Comparison of ENCODE assay signal across 25 cellular contexts in the genomic region with DNA sequence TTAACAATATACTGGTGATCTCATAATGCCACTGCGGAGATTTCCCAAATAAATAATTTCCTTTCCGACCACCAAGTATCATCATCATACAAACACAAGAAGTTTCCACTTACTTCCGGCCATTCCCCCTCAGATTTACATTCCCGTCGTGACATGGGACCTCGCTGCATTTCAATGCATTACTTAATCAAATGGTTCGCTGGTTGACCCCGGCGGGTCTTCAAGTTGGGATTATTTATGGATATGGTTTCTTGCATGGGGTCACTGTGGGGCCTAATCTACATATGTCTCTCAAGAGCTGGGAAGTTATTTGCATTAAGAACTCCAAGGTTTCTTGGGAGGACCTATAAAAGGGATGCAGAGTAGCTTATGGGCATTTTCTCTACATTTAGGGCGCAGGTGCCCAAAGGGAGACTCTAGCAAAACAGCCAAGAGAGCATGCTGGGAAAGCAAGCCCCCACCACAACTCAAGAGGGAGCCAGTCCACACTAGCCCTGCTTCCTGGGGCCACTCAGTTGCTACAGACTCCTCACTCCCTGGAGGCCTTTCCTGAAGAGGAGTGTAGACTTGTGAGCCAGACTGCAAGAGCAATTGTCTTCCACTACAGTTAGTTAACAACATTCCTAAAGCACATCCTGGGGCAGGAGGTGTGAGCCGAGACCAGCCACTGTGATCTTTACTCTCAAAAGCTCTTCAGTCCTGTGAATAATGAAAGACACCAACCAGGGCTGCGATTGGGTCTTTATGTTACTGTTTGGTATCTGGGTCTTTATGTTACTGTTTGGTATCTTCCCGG.
DNase-seq lines count a peak whose midpoint lies in the region; ATAC-seq lines count a peak whose summit lies in the region.
"Had no signal": no experiment of that assay in that cellular context is flagged by ENCODE, and none has a peak within 500 bp of the region (broad histone marks: within the 10 kb centered on the region; RNA-seq: fewer than 3 reads in every experiment).

No MANE protein-coding gene starts in this region.

- no peaks in the 10 kb centered on the region for H3K27me3 Mint-ChIP-seq in stimulated activated memory B cell treated with anti-CD40 and anti-IgM and Interleukin-4, amounts not matched to agents 10 μg/mL and 1 μg/mL and 100 μg/mL, for 72 hours
- H3K27me3 Mint-ChIP-seq in activated T-helper 17 cell treated with anti-CD3 and anti-CD28 coated beads, Interleukin-2, amount 50 U/mL, for 72 hours = no peaks in the 10 kb centered on the region
- H3K27me3 Mint-ChIP-seq: brain had no signal

- no peak overlapping the region for H3K4me3 Mint-ChIP-seq in stimulated activated memory B cell treated with anti-CD40 and anti-IgM and Interleukin-4, amounts not matched to agents 10 μg/mL and 1 μg/mL and 100 μg/mL, for 72 hours
- no peak overlapping the region for H3K4me3 Mint-ChIP-seq in activated T-helper 17 cell treated with anti-CD3 and anti-CD28 coated beads, Interleukin-2, amount 50 U/mL, for 72 hours
- H3K4me3 Mint-ChIP-seq: activated naive CD4-positive, alpha-beta T cell treated with anti-CD3 and anti-CD28 coated beads for 36 hours; brain; CD14-positive monocyte had no signal

- DNase-seq in DMS 273 (lab: John Stamatoyannopoulos, UW; ENCODE audit: unreplicated experiment) (peak; percentile 5), DMS 273 treated with DMSO at 0.1 percent for 48 hours (lab: John Stamatoyannopoulos, UW) (no peak), RKO (ENCODE audit: low spot score) (peak; percentile 1), iPS DF 4.7 (ENCODE audit: extremely low read depth, low spot score) (peak; percentile 25), putamen (ENCODE audit: low spot score) (no peak)
- DNase-seq in stimulated activated CD4-positive, alpha-beta T cell treated with anti-CD3 and anti-CD28 coated beads, Interleukin-2, amount 100 ng/mL, for 24 hours = no peak
- DNase-seq: activated naive CD4-positive, alpha-beta T cell treated with anti-CD3 and anti-CD28 coated beads for 36 hours; GOT3; KBM-7; kidney glomerular epithelial cell; lower lobe of right lung; MM.1S; NCI-H1436 treated with DMSO at 0.1 percent for 48 hours; NCI-H2107; NCI-H510A; PC-3; SHP77 treated with DMSO at 0.1 percent for 48 hours; sigmoid colon; stimulated activated CD4-positive, alpha-beta T cell treated with anti-CD3 and anti-CD28 coated beads, Interleukin-4, amount 100 ng/mL, for 4 hours; stimulated activated naive CD4-positive, alpha-beta T cell; T1000 had no signal

- ATAC-seq in stimulated activated memory B cell treated with anti-CD40 and anti-IgM and Interleukin-4, amounts not matched to agents 10 μg/mL and 1 μg/mL and 100 μg/mL, for 72 hours = peak; percentile 25
- ATAC-seq in activated T-helper 17 cell treated with anti-CD3 and anti-CD28 coated beads, Interleukin-2, amount 50 U/mL, for 72 hours (replicated peaks) = no peak
- ATAC-seq: lower lobe of right lung, PC-3 had no signal

- no peak overlapping the region for H3K27ac Mint-ChIP-seq in stimulated activated memory B cell treated with anti-CD40 and anti-IgM and Interleukin-4, amounts not matched to agents 10 μg/mL and 1 μg/mL and 100 μg/mL, for 72 hours
- no peak overlapping the region for H3K27ac Mint-ChIP-seq in activated T-helper 17 cell treated with anti-CD3 and anti-CD28 coated beads, Interleukin-2, amount 50 U/mL, for 72 hours
- H3K27ac Mint-ChIP-seq: activated naive CD4-positive, alpha-beta T cell treated with anti-CD3 and anti-CD28 coated beads for 36 hours; brain; CD14-positive monocyte had no signal

- H3K9me3 Mint-ChIP-seq in stimulated activated memory B cell treated with anti-CD40 and anti-IgM and Interleukin-4, amounts not matched to agents 10 μg/mL and 1 μg/mL and 100 μg/mL, for 72 hours = no peaks in the 10 kb centered on the region
- H3K9me3 Mint-ChIP-seq in activated T-helper 17 cell treated with anti-CD3 and anti-CD28 coated beads, Interleukin-2, amount 50 U/mL, for 72 hours = peaks cover 6% of the 10 kb centered on the region

- H3K36me3 Mint-ChIP-seq in stimulated activated memory B cell treated with anti-CD40 and anti-IgM and Interleukin-4, amounts not matched to agents 10 μg/mL and 1 μg/mL and 100 μg/mL, for 72 hours = peaks cover 6% of the 10 kb centered on the region
- H3K36me3 Mint-ChIP-seq in activated T-helper 17 cell treated with anti-CD3 and anti-CD28 coated beads, Interleukin-2, amount 50 U/mL, for 72 hours (ENCODE audit: low read depth) = no peaks in the 10 kb centered on the region
- H3K36me3 Mint-ChIP-seq: CD14-positive monocyte had no signal

- no peaks in the 10 kb centered on the region for H3K4me1 Mint-ChIP-seq in stimulated activated memory B cell treated with anti-CD40 and anti-IgM and Interleukin-4, amounts not matched to agents 10 μg/mL and 1 μg/mL and 100 μg/mL, for 72 hours
- no peaks in the 10 kb centered on the region for H3K4me1 Mint-ChIP-seq in activated T-helper 17 cell treated with anti-CD3 and anti-CD28 coated beads, Interleukin-2, amount 50 U/mL, for 72 hours
- H3K4me1 Mint-ChIP-seq: CD14-positive monocyte had no signal

Comparison
In these comparisons a context has a peak if more than half of its experiments do, and no peak if none do; other contexts are left out.
1. DNase-seq: peak in DMS 273 (single experiment), RKO (single experiment) and iPS DF 4.7 (single experiment); none in DMS 273 treated with DMSO at 0.1 percent for 48 hours (single experiment), putamen (single experiment) and stimulated activated CD4-positive, alpha-beta T cell treated with anti-CD3 and anti-CD28 coated beads, Interleukin-2, amount 100 ng/mL, for 24 hours (0 of 2).